In genomic region chr2:80014637-80015036, GRCh38 we compare ENCODE assay signal across 1 cellular context.
TF ChIP-seq lines count a peak whose summit lies in the region.

No MANE protein-coding gene starts in this region.

TF ChIP-seq in IMR-90, 13 proteins besides CTCF, POLR2A, EP300 and RAD21 (continued from another document):
- TF ChIP-seq USF2 (IDR thresholded peaks at IDR 0.05; ENCODE audit: low read depth, low read length) (no peak), RCOR1 (IDR thresholded peaks at IDR 0.05; ENCODE audit: insufficient replicate concordance, low read length) (no peak), CHD1 (IDR thresholded peaks at IDR 0.05; ENCODE audit: low read depth, low read length) (no peak), FOS (IDR thresholded peaks at IDR 0.05; ENCODE audit: low read depth, low read length) (no peak), MAZ (IDR thresholded peaks at IDR 0.05; ENCODE audit: borderline replicate concordance, low read depth, low read length) (no peak), MAFK (IDR thresholded peaks at IDR 0.05; ENCODE audit: low read depth, low read length) (no peak), BHLHE40 (IDR thresholded peaks at IDR 0.05; ENCODE audit: low read depth, low read length) (no peak), MXI1 (IDR thresholded peaks at IDR 0.05; ENCODE audit: borderline replicate concordance, low read depth, low read length) (no peak), CEBPB (IDR thresholded peaks at IDR 0.05; ENCODE audit: low read depth, low read length) (no peak), NFE2L2 (IDR thresholded peaks at IDR 0.05; ENCODE audit: low read depth, low read length) (no peak), ELK1 (IDR thresholded peaks at IDR 0.05; ENCODE audit: borderline replicate concordance, low read depth, low read length) (no peak)
